Comparison of ENCODE assay signal across 14 cellular contexts in genomic region chr1:247905899-247906503, GRCh38. TPM values are rescaled to one million over a fixed set of nuclear protein-coding genes. Genes with fewer than 3 reads are reported as not detected.
DNase-seq lines count a peak whose midpoint lies in the region; ATAC-seq, FAIRE-seq and TF ChIP-seq lines count a peak whose summit lies in the region.
"Had no signal": no experiment of that assay in that cellular context is flagged by ENCODE, and none has a peak within 500 bp of the region (broad histone marks: within the 10 kb centered on the region; RNA-seq: fewer than 3 reads in every experiment).

No MANE protein-coding gene starts in this region.

- H3K9me3 ChIP-seq in SK-N-SH (no peaks in the 10 kb centered on the region), astrocyte (ENCODE audit: insufficient read depth, low read depth, low read length) (no peaks in the 10 kb centered on the region), spleen (peaks cover 0 to 15% (median 7%) of the 10 kb centered on the region in 8 donors), neural progenitor cell (ENCODE audit: low read depth) (peaks cover 6% of the 10 kb centered on the region)
- H3K9me3 ChIP-seq: A549, ovary had no signal

- H3K4me3 ChIP-seq in SK-N-SH (ENCODE audit: low read depth in 2 of 2, low read length in 1 of 2) (peak overlapping the region in 1 of 2 experiments; percentile 58; a peak in 3 of 4 replicates), astrocyte (ENCODE audit: insufficient read depth, low read depth, low read length) (no peak overlapping the region), spleen (peak overlapping the region; percentile 15 to 68 (median 28)), neural progenitor cell (no peak overlapping the region)
- H3K4me3 ChIP-seq: A549, ovary had no signal

- POLR2A ChIA-PET in activated CD4-positive, alpha-beta T cell treated with anti-CD3 and anti-CD28 coated beads for 36 hours (lab: Charles Lee), result no interaction called here
- POLR2A ChIA-PET in SK-N-SH (lab: Yijun Ruan, JAX), result no interaction called here

- H3K79me2 ChIP-seq in SK-N-SH (ENCODE audit: insufficient read depth) (no peaks in the 10 kb centered on the region), astrocyte (ENCODE audit: insufficient read depth, low read length) (no peaks in the 10 kb centered on the region), neural progenitor cell (ENCODE audit: low read depth) (no peaks in the 10 kb centered on the region)

- peak overlapping the region; percentile 53 for H3K4me3 Mint-ChIP-seq in activated CD4-positive, alpha-beta T cell treated with anti-CD3 and anti-CD28 coated beads for 36 hours
- H3K4me3 Mint-ChIP-seq in astrocyte (ENCODE audit: unreplicated experiment), result no peak overlapping the region
- H3K4me3 Mint-ChIP-seq in neural progenitor cell, result no peak overlapping the region

- H3K27me3 ChIP-seq in SK-N-SH (ENCODE audit: insufficient read depth) (no peaks in the 10 kb centered on the region), astrocyte (ENCODE audit: insufficient read depth, low read length) (no peaks in the 10 kb centered on the region), spleen (replicated peaks in 1 of 7) (no peaks in the 10 kb centered on the region), neural progenitor cell (no peaks in the 10 kb centered on the region)
- H3K27me3 ChIP-seq: ovary had no signal

- H3K9me3 Mint-ChIP-seq in activated CD4-positive, alpha-beta T cell treated with anti-CD3 and anti-CD28 coated beads for 36 hours (ENCODE audit: low read depth), result peaks cover 8% of the 10 kb centered on the region
- H3K9me3 Mint-ChIP-seq in astrocyte (ENCODE audit: unreplicated experiment) (peaks cover 5% of the 10 kb centered on the region), neural progenitor cell (peaks cover 31% of the 10 kb centered on the region)

- H3K4me2 ChIP-seq in SK-N-SH (peak overlapping the region; percentile 61), astrocyte (ENCODE audit: low read length) (no peak overlapping the region), neural progenitor cell (no peak overlapping the region)
- H3K4me2 ChIP-seq: A549 had no signal

- H4K20me1 ChIP-seq in SK-N-SH (ENCODE audit: insufficient read depth), result no peaks in the 10 kb centered on the region
- no peaks in the 10 kb centered on the region for H4K20me1 ChIP-seq in astrocyte (ENCODE audit: insufficient read depth, low read length)
- no peaks in the 10 kb centered on the region for H4K20me1 ChIP-seq in neural progenitor cell (ENCODE audit: low read depth)

- intact Hi-C loops in activated CD4-positive, alpha-beta T cell treated with anti-CD3 and anti-CD28 coated beads for 36 hours (cut with DNase I, micrococcal nuclease), result loop anchor here (1.0 to 5.0 kb wide), 2 partner anchors 31 to 499 kb away; no protein-coding TSS in a partner anchor
- intact Hi-C loops in spleen (cut with DNase I; ENCODE audit: low total_unique reads), result no loop called here

- TF ChIP-seq POLR2A in spleen (IDR thresholded peaks at IDR 0.05), result no peak

- no peaks in the 10 kb centered on the region for H3K36me3 Mint-ChIP-seq in activated CD4-positive, alpha-beta T cell treated with anti-CD3 and anti-CD28 coated beads for 36 hours (ENCODE audit: low read depth)
- no peaks in the 10 kb centered on the region for H3K36me3 Mint-ChIP-seq in astrocyte (ENCODE audit: low read depth, unreplicated experiment)
- H3K36me3 Mint-ChIP-seq in neural progenitor cell, result no peaks in the 10 kb centered on the region

- H3F3A ChIP-seq in SK-N-SH (replicated peaks; ENCODE audit: insufficient read depth) (peaks cover 8% of the 10 kb centered on the region), neural progenitor cell (ENCODE audit: low read depth) (no peaks in the 10 kb centered on the region)

- peaks cover 33% of the 10 kb centered on the region for H3K4me1 Mint-ChIP-seq in activated CD4-positive, alpha-beta T cell treated with anti-CD3 and anti-CD28 coated beads for 36 hours
- H3K4me1 Mint-ChIP-seq in astrocyte (ENCODE audit: low read depth, unreplicated experiment) (no peaks in the 10 kb centered on the region), neural progenitor cell (no peaks in the 10 kb centered on the region)

- H2AFZ ChIP-seq in SK-N-SH (ENCODE audit: low read depth) (peak overlapping the region; percentile 68; the same call in 1 of the 2 replicates), astrocyte (ENCODE audit: low read depth, low read length) (no peak overlapping the region), neural progenitor cell (replicated peaks) (no peak overlapping the region)

- H3K27ac Mint-ChIP-seq in activated CD4-positive, alpha-beta T cell treated with anti-CD3 and anti-CD28 coated beads for 36 hours, result peak overlapping the region; percentile 61
- peak overlapping the region; percentile 80 for H3K27ac Mint-ChIP-seq in astrocyte (ENCODE audit: unreplicated experiment)
- H3K27ac Mint-ChIP-seq in neural progenitor cell, result no peak overlapping the region

- DNase-seq in activated CD4-positive, alpha-beta T cell treated with anti-CD3 and anti-CD28 coated beads for 36 hours, result no peak
- DNase-seq in activated CD4-positive, alpha-beta T cell treated with anti-CD3 and anti-CD28 coated beads, Interleukin-2, amount 50 U/mL, for 4 hours, result no peak
- DNase-seq in SK-N-SH (no peak), astrocyte (ENCODE audit: low read depth) (no peak), spleen (no peak), neural progenitor cell (ENCODE audit: low spot score) (no peak)
- DNase-seq: ovary, SHP77 had no signal

- H3K4me1 ChIP-seq in SK-N-SH (ENCODE audit: control insufficient read depth in 1 of 2, insufficient read depth in 2 of 2, low read depth in 1 of 2, low read length in 1 of 2) (no peaks in the 10 kb centered on the region), astrocyte (ENCODE audit: insufficient read depth, low read length) (no peaks in the 10 kb centered on the region), spleen (peaks cover 0 to 19% (median 3%) of the 10 kb centered on the region in 6 donors), neural progenitor cell (no peaks in the 10 kb centered on the region)
- H3K4me1 ChIP-seq: A549 had no signal

- H3K27me3 Mint-ChIP-seq in activated CD4-positive, alpha-beta T cell treated with anti-CD3 and anti-CD28 coated beads for 36 hours, result no peaks in the 10 kb centered on the region
- H3K27me3 Mint-ChIP-seq in astrocyte (ENCODE audit: low read depth, unreplicated experiment) (no peaks in the 10 kb centered on the region), neural progenitor cell (ENCODE audit: insufficient read depth, low read depth) (peaks cover 2% of the 10 kb centered on the region)

- TF ChIP-seq RAD21 in SK-N-SH (IDR thresholded peaks at IDR 0.05; ENCODE audit: low read length), result no peak

- peak overlapping the region in 1 of 2 experiments; percentile 66; a peak in 2 of 4 replicates for H3K27ac ChIP-seq in SK-N-SH (ENCODE audit: low read depth in 2 of 2, low read length in 1 of 2)
- H3K27ac ChIP-seq in astrocyte (ENCODE audit: low read depth, low read length), result no peak overlapping the region
- H3K27ac ChIP-seq in spleen, result peak overlapping the region; percentile 32 to 82 (median 69)
- no peak overlapping the region for H3K27ac ChIP-seq in neural progenitor cell
- H3K27ac ChIP-seq: A549, ovary had no signal

- ATAC-seq in activated CD4-positive, alpha-beta T cell treated with anti-CD3 and anti-CD28 coated beads for 36 hours, result no peak
- ATAC-seq in HG02571 (IDR thresholded peaks at IDR 0.05; ENCODE audit: unreplicated experiment) (no peak), HG03196 (IDR thresholded peaks at IDR 0.05; ENCODE audit: unreplicated experiment) (no peak)
- ATAC-seq: A549 had no signal

- CTCF ChIA-PET in activated CD4-positive, alpha-beta T cell treated with anti-CD3 and anti-CD28 coated beads for 36 hours (lab: Charles Lee), result interaction anchor here (0.9 to 1.2 kb wide), 3 partner anchors 9 to 18 kb away, joined by 3 read pairs; partner anchors contain the start of gene OR2AJ1
- CTCF ChIA-PET in SK-N-SH (lab: Yijun Ruan, JAX), result no interaction called here

- no peak for FAIRE-seq in astrocyte (lab: Jason Lieb, UNC)
- FAIRE-seq: A549 had no signal

- no peak for TF ChIP-seq EP300 in SK-N-SH (IDR thresholded peaks at IDR 0.05; ENCODE audit: borderline replicate concordance in 1 of 2, low read depth in 1 of 2, low read length in 1 of 2)

- H3K9ac ChIP-seq in SK-N-SH (no peak overlapping the region), astrocyte (ENCODE audit: low read length) (no peak overlapping the region), neural progenitor cell (no peak overlapping the region)

- TF ChIP-seq CTCF in SK-N-SH (IDR thresholded peaks at IDR 0.05) (no peak), astrocyte (IDR thresholded peaks at IDR 0.05; ENCODE audit: insufficient read depth, low read depth, low read length) (no peak), spleen (IDR thresholded peaks at IDR 0.05 in 8 of 11, conservative IDR thresholded peaks at IDR 0.05 in 3 of 11) (no peak), neural progenitor cell (IDR thresholded peaks at IDR 0.05) (no peak)

- no peaks in the 10 kb centered on the region for H3K36me3 ChIP-seq in SK-N-SH (replicated peaks in 1 of 2; ENCODE audit: control insufficient read depth in 1 of 2, insufficient read depth in 2 of 2, low read length in 1 of 2)
- H3K36me3 ChIP-seq in astrocyte (ENCODE audit: insufficient read depth, low read length), result no peaks in the 10 kb centered on the region
- H3K36me3 ChIP-seq in spleen, result no peaks in the 10 kb centered on the region
- no peaks in the 10 kb centered on the region for H3K36me3 ChIP-seq in neural progenitor cell
- H3K36me3 ChIP-seq: ovary had no signal

- WGBS in SK-N-SH (ENCODE audit: low lambda C conversion rate), result 5% methylated on average over 9 of the region's 9 CpGs
- WGBS in spleen, 5 donors, result 15 to 28% (median 17%) methylated on average over 9 of the region's 9 CpGs

- no peaks in the 10 kb centered on the region for H3K9me2 ChIP-seq in SK-N-SH

RNA-seq across cellular contexts. Expression of gene OR2W3, which starts 10.6 kb away (rescaled TPM):
- total RNA-seq in activated CD4-positive, alpha-beta T cell treated with anti-CD3 and anti-CD28 coated beads for 36 hours, result not detected
- polyA plus RNA-seq in SK-N-SH (2012; rRNA removed) (0.13 TPM in 1 of 2 replicates, not detected in the other), spleen (under 1 TPM in 2 of 3 donors, not detected in 1; 0.29 to 0.35 TPM)
- 0.08 TPM in 1 of 2 replicates, not detected in the other for polyA plus RNA-seq in SK-N-SH (2012; cell fraction: cytosol; rRNA removed)
- polyA plus RNA-seq in SK-N-SH (2012; cell fraction: nucleus; rRNA removed), result not detected in 2 replicates
- total RNA-seq in astrocyte (4.0 and 5.9 TPM in 2 replicates), spleen (10 to 100 TPM in 1 of 7 donors, 1 to 10 TPM in 5, not detected in 1; 1.1 to 11.2 (median 4.7) TPM), neural progenitor cell (ENCODE audit: low replicate concordance) (not detected in 2 replicates)
- total RNA-seq: chondrocyte, H4, NCI-H460 had no signal
- polyA plus RNA-seq: A549 had no signal

RNA-seq across cellular contexts. Expression of gene OR2T8, which starts 14.1 kb away (rescaled TPM):
- total RNA-seq in activated CD4-positive, alpha-beta T cell treated with anti-CD3 and anti-CD28 coated beads for 36 hours, result not detected
- polyA plus RNA-seq in SK-N-SH (2012; rRNA removed), result not detected in 2 replicates
- polyA plus RNA-seq in SK-N-SH (2012; cell fraction: cytosol; rRNA removed), result not detected in 2 replicates
- polyA plus RNA-seq in SK-N-SH (2012; cell fraction: nucleus; rRNA removed), result not detected in 2 replicates
- total RNA-seq in astrocyte, result not detected in 2 replicates
- total RNA-seq in spleen, result not detected
- polyA plus RNA-seq in spleen, result under 1 TPM in 1 of 3 donors, not detected in 2; 0.06 TPM
- total RNA-seq in neural progenitor cell (ENCODE audit: low replicate concordance), result not detected in 2 replicates
- total RNA-seq: chondrocyte, NCI-H460, ovary had no signal
- polyA plus RNA-seq: A549, ovary had no signal

RNA-seq across cellular contexts. Expression of gene OR2AJ1, which starts 18.7 kb away (rescaled TPM):
- total RNA-seq in activated CD4-positive, alpha-beta T cell treated with anti-CD3 and anti-CD28 coated beads for 36 hours, result not detected
- polyA plus RNA-seq in SK-N-SH (2012; rRNA removed) (not detected in 2 replicates), spleen (under 1 TPM in 1 of 3 donors, not detected in 2; 0.03 TPM)
- polyA plus RNA-seq in SK-N-SH (2012; cell fraction: cytosol; rRNA removed), result not detected in 2 replicates
- not detected in 2 replicates for polyA plus RNA-seq in SK-N-SH (2012; cell fraction: nucleus; rRNA removed)
- total RNA-seq in astrocyte (not detected in 2 replicates), spleen (1 to 10 TPM in 3 of 7 donors, under 1 TPM in 3, not detected in 1; 0.52 to 2.1 (median 1.2) TPM), neural progenitor cell (ENCODE audit: low replicate concordance) (not detected in 2 replicates)
- total RNA-seq: chondrocyte, H4, NCI-H460, ovary had no signal
- polyA plus RNA-seq: A549, ovary had no signal

RNA-seq across cellular contexts. Expression of gene OR2L8, which starts 42.7 kb away (rescaled TPM):
- total RNA-seq in activated CD4-positive, alpha-beta T cell treated with anti-CD3 and anti-CD28 coated beads for 36 hours, result not detected
- polyA plus RNA-seq in SK-N-SH (2012; rRNA removed) (not detected in 2 replicates), spleen (not detected)
- polyA plus RNA-seq in SK-N-SH (2012; cell fraction: cytosol; rRNA removed), result not detected in 2 replicates
- polyA plus RNA-seq in SK-N-SH (2012; cell fraction: nucleus; rRNA removed), result 0.13 TPM in 1 of 2 replicates, not detected in the other
- total RNA-seq in astrocyte (not detected in 2 replicates), spleen (1 to 10 TPM in 5 of 7 donors, under 1 TPM in 2; 0.65 to 3.8 (median 1.8) TPM), neural progenitor cell (ENCODE audit: low replicate concordance) (not detected in 2 replicates)
- total RNA-seq: chondrocyte, H4, NCI-H460 had no signal
- polyA plus RNA-seq: A549, ovary had no signal

RNA-seq across cellular contexts. Expression of gene TRIM58, which starts 49.0 kb away (rescaled TPM):
- total RNA-seq in activated CD4-positive, alpha-beta T cell treated with anti-CD3 and anti-CD28 coated beads for 36 hours, result under 1 TPM; 0.16 to 0.18 TPM
- 0.13 and 0.35 TPM in 2 replicates for polyA plus RNA-seq in SK-N-SH (2012; rRNA removed)
- polyA plus RNA-seq in SK-N-SH (2012; cell fraction: cytosol; rRNA removed), result 0.26 and 0.34 TPM in 2 replicates
- polyA plus RNA-seq in SK-N-SH (2012; cell fraction: nucleus; rRNA removed), result 0.12 and 0.16 TPM in 2 replicates
- total RNA-seq in astrocyte, result 20.6 and 31.0 TPM in 2 replicates
- 10 to 100 TPM in 4 of 7 donors, 1 to 10 TPM in 3; 2.8 to 68.8 (median 11.3) TPM for total RNA-seq in spleen
- 1 to 10 TPM in 1 of 3 donors, under 1 TPM in 2; 0.17 to 2.1 (median 0.21) TPM for polyA plus RNA-seq in spleen
- 0.09 and 0.26 TPM in 2 replicates for total RNA-seq in neural progenitor cell (ENCODE audit: low replicate concordance)
- total RNA-seq: H4, NCI-H460 had no signal
- polyA plus RNA-seq: A549 had no signal

Comparison
In these comparisons a context has a peak if more than half of its experiments do, and no peak if none do; other contexts are left out.
1. H3K27ac ChIP-seq: peak in spleen (8 of 8); none in astrocyte (single experiment) and neural progenitor cell (single experiment).
2. H3K4me3 ChIP-seq: peak in spleen (8 of 8); none in astrocyte (single experiment) and neural progenitor cell (single experiment).